In the genomic region with DNA sequence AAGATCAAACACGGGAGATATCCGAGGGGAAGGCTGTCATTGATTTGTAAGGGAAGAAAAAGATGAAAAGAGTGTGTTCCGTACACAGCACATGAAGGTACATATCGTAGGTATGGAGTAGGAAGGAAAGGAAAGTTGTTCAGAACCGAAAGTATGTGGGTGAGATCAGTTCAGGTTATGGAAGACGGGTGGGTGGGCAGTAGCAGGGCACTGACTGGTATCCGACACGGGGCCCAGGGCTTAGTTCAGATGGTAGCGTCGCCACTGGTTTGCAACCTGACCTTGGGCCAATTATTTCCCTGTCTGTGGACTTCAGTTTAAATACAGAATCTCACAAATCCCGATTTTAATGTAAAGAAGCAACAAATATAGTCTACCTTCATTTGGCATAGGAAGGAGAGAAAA, we compare ENCODE assay signal across 8 cellular contexts. TPM values are rescaled to one million over a fixed set of nuclear protein-coding genes. Genes with fewer than 3 reads are reported as not detected.
DNase-seq lines count a peak whose midpoint lies in the region; ATAC-seq and TF ChIP-seq lines count a peak whose summit lies in the region.

No MANE protein-coding gene starts in this region.

- WGBS in esophagus muscularis mucosa = 2% methylated on average over 11 of the region's 11 CpGs

- H3K4me3 ChIP-seq in HFF-Myc (replicated peaks; ENCODE audit: low read depth, low read length) = peak overlapping the region; percentile 69
- H3K4me3 ChIP-seq in esophagus muscularis mucosa = peak overlapping the region; percentile 95 to 99 (median 97)
- H3K4me3 ChIP-seq in neutrophil (ENCODE audit: low read depth in 1 of 2, low read length in 1 of 2) = peak overlapping the region; percentile 73 to 91

- no peak for TF ChIP-seq CTCF in HFF-Myc (IDR thresholded peaks at IDR 0.05; ENCODE audit: low read depth, low read length, missing control alignments)
- no peak for TF ChIP-seq CTCF in esophagus muscularis mucosa (IDR thresholded peaks at IDR 0.05)
- TF ChIP-seq CTCF in neutrophil (IDR thresholded peaks at IDR 0.05) = no peak

- H3K4me1 ChIP-seq in esophagus muscularis mucosa (peaks cover 39 to 61% (median 58%) of the 10 kb centered on the region in 4 donors), neutrophil (ENCODE audit: control insufficient read depth in 1 of 2, insufficient read depth in 1 of 2, low read depth in 1 of 2, low read length in 1 of 2) (peaks cover 62% of the 10 kb centered on the region in 2 experiments)

- intact Hi-C loops in esophagus muscularis mucosa (cut with DNase I) = no loop called here

- peak overlapping the region; percentile 99 to 100 (median 100) for H3K27ac ChIP-seq in esophagus muscularis mucosa (replicated peaks in 1 of 4)
- H3K27ac ChIP-seq in neutrophil = peak overlapping the region; percentile 98

- ATAC-seq in HG02571 (IDR thresholded peaks at IDR 0.05; ENCODE audit: unreplicated experiment) = no peak

- DNase-seq in HFF-Myc (ENCODE audit: extremely low read depth, low read depth) (no peak), esophagus muscularis mucosa (ENCODE audit: extremely low spot score) (no peak), GDM1 (lab: John Stamatoyannopoulos, UW) (no peak), DMS153 treated with DMSO at 0.1 percent for 48 hours (lab: John Stamatoyannopoulos, UW; ENCODE audit: unreplicated experiment) (no peak), mucosa of gallbladder (ENCODE audit: low spot score) (no peak)
- peak; percentile 34 to 56 for DNase-seq in activated CD4-positive, alpha-beta T cell treated with anti-CD3 and anti-CD28 coated beads for 4 hours

- H3K36me3 ChIP-seq in esophagus muscularis mucosa (peaks cover 2 to 11% (median 2%) of the 10 kb centered on the region in 4 donors), neutrophil (peaks cover 28% of the 10 kb centered on the region)

- TF ChIP-seq EP300 in esophagus muscularis mucosa (IDR thresholded peaks at IDR 0.05) = no peak

- TF ChIP-seq POLR2A in esophagus muscularis mucosa (IDR thresholded peaks at IDR 0.05; ENCODE audit: low read depth) = no peak

- H3K9me3 ChIP-seq in esophagus muscularis mucosa (no peaks in the 10 kb centered on the region), neutrophil (no peaks in the 10 kb centered on the region)

- no peaks in the 10 kb centered on the region for H3K27me3 ChIP-seq in esophagus muscularis mucosa
- no peaks in the 10 kb centered on the region for H3K27me3 ChIP-seq in neutrophil

RNA-seq across cellular contexts. Expression of a gene that starts 27.8 kb away (rescaled TPM):
- total RNA-seq in esophagus muscularis mucosa (not detected), mucosa of gallbladder (not detected)

Comparison
In these comparisons a context has a peak if more than half of its experiments do, and no peak if none do; other contexts are left out.
1. DNase-seq: peak in activated CD4-positive, alpha-beta T cell treated with anti-CD3 and anti-CD28 coated beads for 4 hours (2 of 2); none in HFF-Myc (single experiment), esophagus muscularis mucosa (single experiment), GDM1 (single experiment), DMS153 treated with DMSO at 0.1 percent for 48 hours (single experiment) and mucosa of gallbladder (single experiment).
2. Peak in every context shown above with its lines, with median percentiles within 50 percentile points of each other: H3K4me3 ChIP-seq.